In the genomic region with DNA sequence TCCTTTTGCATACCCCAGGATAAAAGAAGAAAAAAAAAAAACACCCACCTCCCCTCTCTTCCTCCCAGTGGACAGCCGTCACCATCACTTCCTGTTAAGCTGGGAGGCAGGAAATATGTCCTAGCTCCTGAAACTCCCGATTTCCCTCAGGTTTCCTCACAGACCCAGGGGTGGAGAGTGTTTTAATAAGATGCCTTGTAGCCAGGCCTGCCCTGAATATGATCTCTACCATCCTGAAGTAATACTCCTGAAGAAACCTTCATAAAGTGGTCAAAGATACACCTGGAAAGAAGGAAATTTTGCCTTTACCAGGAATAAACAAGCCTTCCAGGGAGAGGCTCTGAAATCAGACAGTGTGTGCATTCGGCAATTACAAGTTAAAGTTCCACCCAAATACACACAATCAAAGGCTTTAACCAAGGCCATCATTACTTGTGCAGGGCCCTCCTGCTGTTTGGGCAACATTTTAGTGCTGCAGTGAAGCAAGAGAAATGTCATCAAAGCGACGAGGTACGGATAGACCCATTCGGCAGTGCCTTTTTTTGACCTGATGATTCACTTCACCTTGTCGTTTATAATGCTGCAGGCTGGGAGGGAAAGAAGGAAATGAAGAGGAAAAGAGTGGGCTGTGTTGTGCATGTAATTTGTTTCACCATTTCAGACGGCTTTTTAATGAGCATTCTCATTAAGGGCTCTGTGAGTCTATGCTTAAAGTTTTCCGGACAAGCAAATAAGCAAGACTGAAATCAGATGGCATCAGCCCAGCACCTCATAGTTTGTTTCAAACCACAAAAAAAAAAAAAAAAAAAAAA, we compare ENCODE assay signal across 1 cellular context.
A peak's percentile ranks its signal among the peaks of the same experiment; 100 is the strongest.
TF ChIP-seq lines count a peak whose summit lies in the region.

No MANE protein-coding gene starts in this region.

TF ChIP-seq in HepG2, 621 proteins besides CTCF, POLR2A, EP300 and RAD21 (continued from another document and continues in another):
- TF ChIP-seq, protein P1, sequence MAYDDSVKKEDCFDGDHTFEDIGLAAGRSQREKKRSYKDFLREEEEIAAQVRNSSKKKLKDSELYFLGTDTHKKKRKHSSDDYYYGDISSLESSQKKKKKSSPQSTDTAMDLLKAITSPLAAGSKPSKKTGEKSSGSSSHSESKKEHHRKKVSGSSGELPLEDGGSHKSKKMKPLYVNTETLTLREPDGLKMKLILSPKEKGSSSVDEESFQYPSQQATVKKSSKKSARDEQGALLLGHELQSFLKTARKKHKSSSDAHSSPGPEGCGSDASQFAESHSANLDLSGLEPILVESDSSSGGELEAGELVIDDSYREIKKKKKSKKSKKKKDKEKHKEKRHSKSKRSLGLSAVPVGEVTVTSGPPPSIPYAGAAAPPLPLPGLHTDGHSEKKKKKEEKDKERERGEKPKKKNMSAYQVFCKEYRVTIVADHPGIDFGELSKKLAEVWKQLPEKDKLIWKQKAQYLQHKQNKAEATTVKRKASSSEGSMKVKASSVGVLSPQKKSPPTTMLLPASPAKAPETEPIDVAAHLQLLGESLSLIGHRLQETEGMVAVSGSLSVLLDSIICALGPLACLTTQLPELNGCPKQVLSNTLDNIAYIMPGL (CRISPR knock-in tag; IDR thresholded peaks at IDR 0.05; ENCODE audit: borderline replicate concordance in 1 of 2, low read depth in 1 of 2) = 0 out of 4 replicates have a peak, but pooled peaks of 1 of the 2 experiments have one; percentile 25
- TF ChIP-seq, protein P2, sequence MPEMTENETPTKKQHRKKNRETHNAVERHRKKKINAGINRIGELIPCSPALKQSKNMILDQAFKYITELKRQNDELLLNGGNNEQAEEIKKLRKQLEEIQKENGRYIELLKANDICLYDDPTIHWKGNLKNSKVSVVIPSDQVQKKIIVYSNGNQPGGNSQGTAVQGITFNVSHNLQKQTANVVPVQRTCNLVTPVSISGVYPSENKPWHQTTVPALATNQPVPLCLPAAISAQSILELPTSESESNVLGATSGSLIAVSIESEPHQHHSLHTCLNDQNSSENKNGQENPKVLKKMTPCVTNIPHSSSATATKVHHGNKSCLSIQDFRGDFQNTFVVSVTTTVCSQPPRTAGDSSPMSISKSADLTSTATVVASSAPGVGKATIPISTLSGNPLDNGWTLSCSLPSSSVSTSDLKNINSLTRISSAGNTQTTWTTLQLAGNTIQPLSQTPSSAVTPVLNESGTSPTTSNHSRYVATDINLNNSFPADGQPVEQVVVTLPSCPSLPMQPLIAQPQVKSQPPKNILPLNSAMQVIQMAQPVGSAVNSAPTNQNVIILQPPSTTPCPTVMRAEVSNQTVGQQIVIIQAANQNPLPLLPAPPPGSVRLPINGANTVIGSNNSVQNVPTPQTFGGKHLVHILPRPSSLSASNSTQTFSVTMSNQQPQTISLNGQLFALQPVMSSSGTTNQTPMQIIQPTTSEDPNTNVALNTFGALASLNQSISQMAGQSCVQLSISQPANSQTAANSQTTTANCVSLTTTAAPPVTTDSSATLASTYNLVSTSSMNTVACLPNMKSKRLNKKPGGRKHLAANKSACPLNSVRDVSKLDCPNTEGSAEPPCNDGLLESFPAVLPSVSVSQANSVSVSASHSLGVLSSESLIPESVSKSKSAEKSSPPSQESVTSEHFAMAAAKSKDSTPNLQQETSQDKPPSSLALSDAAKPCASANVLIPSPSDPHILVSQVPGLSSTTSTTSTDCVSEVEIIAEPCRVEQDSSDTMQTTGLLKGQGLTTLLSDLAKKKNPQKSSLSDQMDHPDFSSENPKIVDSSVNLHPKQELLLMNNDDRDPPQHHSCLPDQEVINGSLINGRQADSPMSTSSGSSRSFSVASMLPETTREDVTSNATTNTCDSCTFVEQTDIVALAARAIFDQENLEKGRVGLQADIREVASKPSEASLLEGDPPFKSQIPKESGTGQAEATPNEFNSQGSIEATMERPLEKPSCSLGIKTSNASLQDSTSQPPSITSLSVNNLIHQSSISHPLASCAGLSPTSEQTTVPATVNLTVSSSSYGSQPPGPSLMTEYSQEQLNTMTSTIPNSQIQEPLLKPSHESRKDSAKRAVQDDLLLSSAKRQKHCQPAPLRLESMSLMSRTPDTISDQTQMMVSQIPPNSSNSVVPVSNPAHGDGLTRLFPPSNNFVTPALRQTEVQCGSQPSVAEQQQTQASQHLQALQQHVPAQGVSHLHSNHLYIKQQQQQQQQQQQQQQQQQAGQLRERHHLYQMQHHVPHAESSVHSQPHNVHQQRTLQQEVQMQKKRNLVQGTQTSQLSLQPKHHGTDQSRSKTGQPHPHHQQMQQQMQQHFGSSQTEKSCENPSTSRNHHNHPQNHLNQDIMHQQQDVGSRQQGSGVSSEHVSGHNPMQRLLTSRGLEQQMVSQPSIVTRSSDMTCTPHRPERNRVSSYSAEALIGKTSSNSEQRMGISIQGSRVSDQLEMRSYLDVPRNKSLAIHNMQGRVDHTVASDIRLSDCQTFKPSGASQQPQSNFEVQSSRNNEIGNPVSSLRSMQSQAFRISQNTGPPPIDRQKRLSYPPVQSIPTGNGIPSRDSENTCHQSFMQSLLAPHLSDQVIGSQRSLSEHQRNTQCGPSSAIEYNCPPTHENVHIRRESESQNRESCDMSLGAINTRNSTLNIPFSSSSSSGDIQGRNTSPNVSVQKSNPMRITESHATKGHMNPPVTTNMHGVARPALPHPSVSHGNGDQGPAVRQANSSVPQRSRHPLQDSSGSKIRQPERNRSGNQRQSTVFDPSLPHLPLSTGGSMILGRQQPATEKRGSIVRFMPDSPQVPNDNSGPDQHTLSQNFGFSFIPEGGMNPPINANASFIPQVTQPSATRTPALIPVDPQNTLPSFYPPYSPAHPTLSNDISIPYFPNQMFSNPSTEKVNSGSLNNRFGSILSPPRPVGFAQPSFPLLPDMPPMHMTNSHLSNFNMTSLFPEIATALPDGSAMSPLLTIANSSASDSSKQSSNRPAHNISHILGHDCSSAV (CRISPR knock-in tag; IDR thresholded peaks at IDR 0.05; ENCODE audit: borderline replicate concordance) = no peak
- TF ChIP-seq ZEB1 (IDR thresholded peaks at IDR 0.05; ENCODE audit: insufficient replicate concordance, low read depth) = peak; percentile 46
- TF ChIP-seq ZNF782 (CRISPR knock-in tag; IDR thresholded peaks at IDR 0.05; ENCODE audit: borderline replicate concordance) = no peak
- peak; percentile 73; the same call in 1 of the 2 replicates for TF ChIP-seq HOXA3 (CRISPR knock-in tag; IDR thresholded peaks at IDR 0.05)
- TF ChIP-seq, protein P3, sequence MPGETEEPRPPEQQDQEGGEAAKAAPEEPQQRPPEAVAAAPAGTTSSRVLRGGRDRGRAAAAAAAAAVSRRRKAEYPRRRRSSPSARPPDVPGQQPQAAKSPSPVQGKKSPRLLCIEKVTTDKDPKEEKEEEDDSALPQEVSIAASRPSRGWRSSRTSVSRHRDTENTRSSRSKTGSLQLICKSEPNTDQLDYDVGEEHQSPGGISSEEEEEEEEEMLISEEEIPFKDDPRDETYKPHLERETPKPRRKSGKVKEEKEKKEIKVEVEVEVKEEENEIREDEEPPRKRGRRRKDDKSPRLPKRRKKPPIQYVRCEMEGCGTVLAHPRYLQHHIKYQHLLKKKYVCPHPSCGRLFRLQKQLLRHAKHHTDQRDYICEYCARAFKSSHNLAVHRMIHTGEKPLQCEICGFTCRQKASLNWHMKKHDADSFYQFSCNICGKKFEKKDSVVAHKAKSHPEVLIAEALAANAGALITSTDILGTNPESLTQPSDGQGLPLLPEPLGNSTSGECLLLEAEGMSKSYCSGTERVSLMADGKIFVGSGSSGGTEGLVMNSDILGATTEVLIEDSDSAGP (CRISPR knock-in tag; IDR thresholded peaks at IDR 0.05; ENCODE audit: borderline replicate concordance) = no peak
- TF ChIP-seq TEAD3 (CRISPR knock-in tag; optimal IDR thresholded peaks at IDR 0.05; ENCODE audit: borderline replicate concordance) = peak; percentile 74
- TF ChIP-seq THAP11 (CRISPR knock-in tag; IDR thresholded peaks at IDR 0.05) = peak; percentile 58; the same call in 1 of the 2 replicates
- TF ChIP-seq RXRB (CRISPR knock-in tag; IDR thresholded peaks at IDR 0.05; ENCODE audit: borderline replicate concordance) = peak; percentile 81
- TF ChIP-seq, protein P4, sequence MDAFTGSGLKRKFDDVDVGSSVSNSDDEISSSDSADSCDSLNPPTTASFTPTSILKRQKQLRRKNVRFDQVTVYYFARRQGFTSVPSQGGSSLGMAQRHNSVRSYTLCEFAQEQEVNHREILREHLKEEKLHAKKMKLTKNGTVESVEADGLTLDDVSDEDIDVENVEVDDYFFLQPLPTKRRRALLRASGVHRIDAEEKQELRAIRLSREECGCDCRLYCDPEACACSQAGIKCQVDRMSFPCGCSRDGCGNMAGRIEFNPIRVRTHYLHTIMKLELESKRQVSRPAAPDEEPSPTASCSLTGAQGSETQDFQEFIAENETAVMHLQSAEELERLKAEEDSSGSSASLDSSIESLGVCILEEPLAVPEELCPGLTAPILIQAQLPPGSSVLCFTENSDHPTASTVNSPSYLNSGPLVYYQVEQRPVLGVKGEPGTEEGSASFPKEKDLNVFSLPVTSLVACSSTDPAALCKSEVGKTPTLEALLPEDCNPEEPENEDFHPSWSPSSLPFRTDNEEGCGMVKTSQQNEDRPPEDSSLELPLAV (CRISPR knock-in tag; conservative IDR thresholded peaks at IDR 0.05; ENCODE audit: low read depth) = no peak
- TF ChIP-seq BORCS8-MEF2B (CRISPR knock-in tag; IDR thresholded peaks at IDR 0.05) = no peak
- no peak for TF ChIP-seq MED8 (CRISPR knock-in tag; IDR thresholded peaks at IDR 0.05; ENCODE audit: insufficient replicate concordance)
- no peak for TF ChIP-seq CREB1 (IDR thresholded peaks at IDR 0.05)
- TF ChIP-seq CREB1 (CRISPR knock-in tag; IDR thresholded peaks at IDR 0.05) = peak; percentile 60
- no peak for TF ChIP-seq ZSCAN21 (CRISPR knock-in tag; IDR thresholded peaks at IDR 0.05; ENCODE audit: borderline replicate concordance)
- no peak for TF ChIP-seq ZNF768 (CRISPR knock-in tag; IDR thresholded peaks at IDR 0.05)
- no peak for TF ChIP-seq RELA (CRISPR knock-in tag; IDR thresholded peaks at IDR 0.05)
- 0 out of 2 replicates have a peak, but pooled peaks have one; percentile 38 for TF ChIP-seq MXD4 (CRISPR knock-in tag; IDR thresholded peaks at IDR 0.05)
- no peak for TF ChIP-seq PHF20 (CRISPR knock-in tag; IDR thresholded peaks at IDR 0.05)
- TF ChIP-seq ZNF562 (CRISPR knock-in tag; IDR thresholded peaks at IDR 0.05; ENCODE audit: borderline replicate concordance) = no peak
- TF ChIP-seq HNRNPK (IDR thresholded peaks at IDR 0.05; ENCODE audit: low read depth, low read length, poor library complexity, severe bottlenecking) = no peak
- TF ChIP-seq HIVEP1 (CRISPR knock-in tag; IDR thresholded peaks at IDR 0.05) = no peak
- TF ChIP-seq, protein P5, sequence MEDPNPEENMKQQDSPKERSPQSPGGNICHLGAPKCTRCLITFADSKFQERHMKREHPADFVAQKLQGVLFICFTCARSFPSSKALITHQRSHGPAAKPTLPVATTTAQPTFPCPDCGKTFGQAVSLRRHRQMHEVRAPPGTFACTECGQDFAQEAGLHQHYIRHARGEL (CRISPR knock-in tag; IDR thresholded peaks at IDR 0.05) = no peak
- TF ChIP-seq, protein P6, sequence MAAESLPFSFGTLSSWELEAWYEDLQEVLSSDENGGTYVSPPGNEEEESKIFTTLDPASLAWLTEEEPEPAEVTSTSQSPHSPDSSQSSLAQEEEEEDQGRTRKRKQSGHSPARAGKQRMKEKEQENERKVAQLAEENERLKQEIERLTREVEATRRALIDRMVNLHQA (CRISPR knock-in tag; IDR thresholded peaks at IDR 0.05) = no peak
- TF ChIP-seq ZNF343 (CRISPR knock-in tag; IDR thresholded peaks at IDR 0.05) = no peak
- TF ChIP-seq SATB2 (CRISPR knock-in tag; IDR thresholded peaks at IDR 0.05) = no peak
- no peak for TF ChIP-seq RORA (CRISPR knock-in tag; IDR thresholded peaks at IDR 0.05)
- no peak; the same call in 1 of the 2 replicates for TF ChIP-seq NFYC (CRISPR knock-in tag; IDR thresholded peaks at IDR 0.05)
- TF ChIP-seq RBM22 (optimal IDR thresholded peaks at IDR 0.05; ENCODE audit: low read length) = no peak
- TF ChIP-seq, protein P7, sequence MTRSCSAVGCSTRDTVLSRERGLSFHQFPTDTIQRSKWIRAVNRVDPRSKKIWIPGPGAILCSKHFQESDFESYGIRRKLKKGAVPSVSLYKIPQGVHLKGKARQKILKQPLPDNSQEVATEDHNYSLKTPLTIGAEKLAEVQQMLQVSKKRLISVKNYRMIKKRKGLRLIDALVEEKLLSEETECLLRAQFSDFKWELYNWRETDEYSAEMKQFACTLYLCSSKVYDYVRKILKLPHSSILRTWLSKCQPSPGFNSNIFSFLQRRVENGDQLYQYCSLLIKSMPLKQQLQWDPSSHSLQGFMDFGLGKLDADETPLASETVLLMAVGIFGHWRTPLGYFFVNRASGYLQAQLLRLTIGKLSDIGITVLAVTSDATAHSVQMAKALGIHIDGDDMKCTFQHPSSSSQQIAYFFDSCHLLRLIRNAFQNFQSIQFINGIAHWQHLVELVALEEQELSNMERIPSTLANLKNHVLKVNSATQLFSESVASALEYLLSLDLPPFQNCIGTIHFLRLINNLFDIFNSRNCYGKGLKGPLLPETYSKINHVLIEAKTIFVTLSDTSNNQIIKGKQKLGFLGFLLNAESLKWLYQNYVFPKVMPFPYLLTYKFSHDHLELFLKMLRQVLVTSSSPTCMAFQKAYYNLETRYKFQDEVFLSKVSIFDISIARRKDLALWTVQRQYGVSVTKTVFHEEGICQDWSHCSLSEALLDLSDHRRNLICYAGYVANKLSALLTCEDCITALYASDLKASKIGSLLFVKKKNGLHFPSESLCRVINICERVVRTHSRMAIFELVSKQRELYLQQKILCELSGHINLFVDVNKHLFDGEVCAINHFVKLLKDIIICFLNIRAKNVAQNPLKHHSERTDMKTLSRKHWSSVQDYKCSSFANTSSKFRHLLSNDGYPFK (CRISPR knock-in tag; IDR thresholded peaks at IDR 0.05; ENCODE audit: borderline replicate concordance) = no peak
- TF ChIP-seq ZFP37 (CRISPR knock-in tag; IDR thresholded peaks at IDR 0.05; ENCODE audit: borderline replicate concordance) = no peak
- TF ChIP-seq FOXO1 (CRISPR knock-in tag; IDR thresholded peaks at IDR 0.05) = no peak; the same call in 1 of the 2 replicates
- no peak for TF ChIP-seq YEATS4 (CRISPR knock-in tag; IDR thresholded peaks at IDR 0.05; ENCODE audit: borderline replicate concordance)
- peak; percentile 39; the same call in 1 of the 2 replicates for TF ChIP-seq ELF4 (CRISPR knock-in tag; IDR thresholded peaks at IDR 0.05; ENCODE audit: borderline replicate concordance)
- TF ChIP-seq ERF (CRISPR knock-in tag; IDR thresholded peaks at IDR 0.05) = no peak
- TF ChIP-seq U2AF1 (optimal IDR thresholded peaks at IDR 0.05; ENCODE audit: low read depth, low read length) = no peak
- no peak for TF ChIP-seq NFKB2 (CRISPR knock-in tag; IDR thresholded peaks at IDR 0.05; ENCODE audit: borderline replicate concordance)
- no peak for TF ChIP-seq ZNF777 (CRISPR knock-in tag; IDR thresholded peaks at IDR 0.05)
- TF ChIP-seq, protein P8, sequence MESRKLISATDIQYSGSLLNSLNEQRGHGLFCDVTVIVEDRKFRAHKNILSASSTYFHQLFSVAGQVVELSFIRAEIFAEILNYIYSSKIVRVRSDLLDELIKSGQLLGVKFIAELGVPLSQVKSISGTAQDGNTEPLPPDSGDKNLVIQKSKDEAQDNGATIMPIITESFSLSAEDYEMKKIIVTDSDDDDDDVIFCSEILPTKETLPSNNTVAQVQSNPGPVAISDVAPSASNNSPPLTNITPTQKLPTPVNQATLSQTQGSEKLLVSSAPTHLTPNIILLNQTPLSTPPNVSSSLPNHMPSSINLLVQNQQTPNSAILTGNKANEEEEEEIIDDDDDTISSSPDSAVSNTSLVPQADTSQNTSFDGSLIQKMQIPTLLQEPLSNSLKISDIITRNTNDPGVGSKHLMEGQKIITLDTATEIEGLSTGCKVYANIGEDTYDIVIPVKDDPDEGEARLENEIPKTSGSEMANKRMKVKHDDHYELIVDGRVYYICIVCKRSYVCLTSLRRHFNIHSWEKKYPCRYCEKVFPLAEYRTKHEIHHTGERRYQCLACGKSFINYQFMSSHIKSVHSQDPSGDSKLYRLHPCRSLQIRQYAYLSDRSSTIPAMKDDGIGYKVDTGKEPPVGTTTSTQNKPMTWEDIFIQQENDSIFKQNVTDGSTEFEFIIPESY (CRISPR knock-in tag; IDR thresholded peaks at IDR 0.05) = no peak
